18 cellular contexts compared by ENCODE assay signal in the genomic region with DNA sequence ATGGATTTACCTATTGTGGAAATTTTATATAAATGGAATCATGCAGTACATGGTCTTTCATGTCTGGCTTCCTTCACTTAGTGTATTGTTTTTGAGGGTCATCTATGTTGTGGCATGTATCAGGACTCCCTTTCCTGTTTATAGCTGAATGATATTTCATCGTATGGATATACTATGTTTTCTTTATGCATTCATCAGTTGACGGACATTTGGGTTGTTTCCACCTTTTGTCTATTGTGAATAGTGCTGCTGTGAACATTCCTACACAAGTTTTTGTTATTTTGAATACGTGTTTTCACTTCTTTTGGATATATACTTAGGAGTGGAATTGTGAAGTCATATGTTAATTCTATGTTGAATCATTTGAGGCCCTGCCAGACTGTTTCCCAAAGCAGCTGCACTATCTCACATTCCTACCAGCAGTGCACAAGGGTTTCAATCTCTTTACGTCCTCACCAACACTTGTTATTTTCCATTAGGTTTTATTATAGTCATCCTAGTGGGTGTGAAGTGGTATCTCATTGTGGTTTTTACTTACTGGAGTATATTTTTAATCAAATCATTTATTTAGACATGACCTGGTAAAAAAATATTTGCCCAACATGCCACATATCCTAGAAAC.
DNase-seq lines count a peak whose midpoint lies in the region; ATAC-seq and TF ChIP-seq lines count a peak whose summit lies in the region.
"Had no signal": no experiment of that assay in that cellular context is flagged by ENCODE, and none has a peak within 500 bp of the region (broad histone marks: within the 10 kb centered on the region; RNA-seq: fewer than 3 reads in every experiment).

No MANE protein-coding gene starts in this region.

- no peaks in the 10 kb centered on the region for H3K79me2 ChIP-seq in OCI-LY1 (ENCODE audit: insufficient read depth, low read length)

- H3K27ac Mint-ChIP-seq in activated CD8-positive, alpha-beta T cell treated with anti-CD3 and anti-CD28 coated beads, Interleukin-2, amount 10 ng/mL, durations not matched to agents 7 days and 5 days = no peak overlapping the region
- H3K27ac Mint-ChIP-seq: B cell had no signal

- H3K4me1 Mint-ChIP-seq in activated CD8-positive, alpha-beta T cell treated with anti-CD3 and anti-CD28 coated beads, Interleukin-2, amount 10 ng/mL, durations not matched to agents 7 days and 5 days (ENCODE audit: low read depth) = no peaks in the 10 kb centered on the region

- no peaks in the 10 kb centered on the region for H3K9me2 ChIP-seq in OCI-LY1 (ENCODE audit: low read depth, low read length)

- POLR2A ChIA-PET in activated CD8-positive, alpha-beta T cell treated with anti-CD3 and anti-CD28 coated beads, Interleukin-2, amount 10 ng/mL, durations not matched to agents 7 days and 5 days (lab: Charles Lee) = no interaction called here

- H3F3A ChIP-seq in OCI-LY1 (ENCODE audit: insufficient read depth, low read length) = no peaks in the 10 kb centered on the region

- no peaks in the 10 kb centered on the region for H3K27me3 ChIP-seq in BLaER1
- H3K27me3 ChIP-seq in OCI-LY1 (ENCODE audit: insufficient read depth, low read length) = no peaks in the 10 kb centered on the region
- H3K27me3 ChIP-seq: esophagus muscularis mucosa, suprapubic skin had no signal

- no peak overlapping the region for H3K4me3 ChIP-seq in BLaER1
- no peak overlapping the region for H3K4me3 ChIP-seq in OCI-LY1 (ENCODE audit: low read depth, low read length, poor library complexity, severe bottlenecking)
- H3K4me3 ChIP-seq: esophagus muscularis mucosa, suprapubic skin had no signal

- H3K36me3 Mint-ChIP-seq in activated CD8-positive, alpha-beta T cell treated with anti-CD3 and anti-CD28 coated beads, Interleukin-2, amount 10 ng/mL, durations not matched to agents 7 days and 5 days (ENCODE audit: low read depth) = no peaks in the 10 kb centered on the region

- no peak overlapping the region for H2AFZ ChIP-seq in OCI-LY1 (ENCODE audit: low read length)

- peaks cover 7% of the 10 kb centered on the region for H3K27me3 Mint-ChIP-seq in activated CD8-positive, alpha-beta T cell treated with anti-CD3 and anti-CD28 coated beads, Interleukin-2, amount 10 ng/mL, durations not matched to agents 7 days and 5 days (ENCODE audit: low read depth)
- H3K27me3 Mint-ChIP-seq: B cell, memory B cell had no signal

- H3K4me3 Mint-ChIP-seq in activated CD8-positive, alpha-beta T cell treated with anti-CD3 and anti-CD28 coated beads, Interleukin-2, amount 10 ng/mL, durations not matched to agents 7 days and 5 days = no peak overlapping the region
- H3K4me3 Mint-ChIP-seq: B cell, memory B cell had no signal

- CTCF ChIA-PET in activated CD8-positive, alpha-beta T cell treated with anti-CD3 and anti-CD28 coated beads, Interleukin-2, amount 10 ng/mL, durations not matched to agents 7 days and 5 days (lab: Charles Lee) = no interaction called here

- H3K27ac ChIP-seq in BLaER1 = no peak overlapping the region
- peak overlapping the region; percentile 16 for H3K27ac ChIP-seq in OCI-LY1 (ENCODE audit: low read depth, low read length, poor library complexity, severe bottlenecking)
- H3K27ac ChIP-seq: esophagus muscularis mucosa, suprapubic skin had no signal

- no peak for TF ChIP-seq CTCF in OCI-LY1 (IDR thresholded peaks at IDR 0.05; ENCODE audit: low read length)

- no peak for ATAC-seq in left lobe of liver
- ATAC-seq in activated CD8-positive, alpha-beta T cell treated with anti-CD3 and anti-CD28 coated beads, Interleukin-2, amount 10 ng/mL, durations not matched to agents 7 days and 5 days = no peak

- DNase-seq in dermis microvascular lymphatic vessel endothelial cell (ENCODE audit: low read depth in 2 of 2) (peak; percentile 31 to 63), myocyte (ENCODE audit: low read depth) (peak; percentile 93), COLO668 (lab: John Stamatoyannopoulos, UW; ENCODE audit: unreplicated experiment) (no peak), left lobe of liver (ENCODE audit: low spot score) (no peak), T-helper 9 cell (no peak)
- no peak for DNase-seq in activated CD8-positive, alpha-beta T cell treated with anti-CD3 and anti-CD28 coated beads, Interleukin-2, amount 10 ng/mL, durations not matched to agents 7 days and 5 days
- DNase-seq: activated naive CD4-positive, alpha-beta T cell treated with Interleukin-2 at 50 U/mL for 16 hours; KBM-7; NCI-H146; NCI-H524 treated with DMSO at 0.1 percent for 48 hours; occipital lobe; stimulated activated CD4-positive, alpha-beta T cell treated with anti-CD3 and anti-CD28 coated beads, Interleukin-12 subunit alpha, Interleukin-12 subunit beta, amount 100 ng/mL, for 4 hours had no signal

- 0 out of 2 replicates have a peak overlapping the region, but pooled peaks have one; percentile 11 for H3K4me2 ChIP-seq in BLaER1
- no peak overlapping the region for H3K4me2 ChIP-seq in OCI-LY1 (ENCODE audit: low read length)

- no peak overlapping the region for H3K9ac ChIP-seq in BLaER1
- no peak overlapping the region for H3K9ac ChIP-seq in OCI-LY1 (ENCODE audit: low read length)

- H3K4me1 ChIP-seq in BLaER1 (peaks cover 29% of the 10 kb centered on the region), OCI-LY1 (ENCODE audit: insufficient read depth, low read length, severe bottlenecking) (peaks cover 41% of the 10 kb centered on the region)

- H4K20me1 ChIP-seq in BLaER1 (no peaks in the 10 kb centered on the region), OCI-LY1 (ENCODE audit: insufficient read depth, low read length) (no peaks in the 10 kb centered on the region)

- no peaks in the 10 kb centered on the region for H3K9me3 Mint-ChIP-seq in activated CD8-positive, alpha-beta T cell treated with anti-CD3 and anti-CD28 coated beads, Interleukin-2, amount 10 ng/mL, durations not matched to agents 7 days and 5 days (ENCODE audit: insufficient read depth)

- 0 out of 2 replicates have a peak, but pooled peaks cover 6% of the 10 kb centered on the region for H3K9me3 ChIP-seq in BLaER1
- no peaks in the 10 kb centered on the region for H3K9me3 ChIP-seq in OCI-LY1 (ENCODE audit: low read length)
- H3K9me3 ChIP-seq: esophagus muscularis mucosa, suprapubic skin had no signal

- H3K36me3 ChIP-seq in BLaER1 (no peaks in the 10 kb centered on the region), OCI-LY1 (ENCODE audit: insufficient read depth, low read length) (no peaks in the 10 kb centered on the region)
- H3K36me3 ChIP-seq: esophagus muscularis mucosa, suprapubic skin had no signal

Comparison
In these comparisons a context has a peak if more than half of its experiments do, and no peak if none do; other contexts are left out.
1. DNase-seq: peak in dermis microvascular lymphatic vessel endothelial cell (2 of 2) and myocyte (single experiment); none in COLO668 (single experiment), left lobe of liver (single experiment), T-helper 9 cell (single experiment) and activated CD8-positive, alpha-beta T cell treated with anti-CD3 and anti-CD28 coated beads, Interleukin-2, amount 10 ng/mL, durations not matched to agents 7 days and 5 days (single experiment).